In genomic region chr17:1978396-1978962, GRCh38 we compare ENCODE assay signal across 17 cellular contexts. TPM values are rescaled to one million over a fixed set of nuclear protein-coding genes. Genes with fewer than 3 reads are reported as not detected.
"Had no signal": no experiment of that assay in that cellular context is flagged by ENCODE, and none has a peak within 500 bp of the region (broad histone marks: within the 10 kb centered on the region; RNA-seq: fewer than 3 reads in every experiment).

No MANE protein-coding gene starts in this region.

- H3K36me3 ChIP-seq: sigmoid colon, stomach, suprapubic skin, uterus had no signal

- H3K27ac ChIP-seq: sigmoid colon, stomach, suprapubic skin, uterus had no signal

- H3K9me3 ChIP-seq: sigmoid colon, stomach, suprapubic skin, uterus had no signal

- H3K4me3 ChIP-seq: sigmoid colon, smooth muscle cell, stomach, suprapubic skin, uterus had no signal

- ATAC-seq: T-helper 17 cell had no signal

- H3K4me2 ChIP-seq: smooth muscle cell had no signal

- H3K4me1 ChIP-seq: uterus had no signal

- DNase-seq: activated CD4-positive, alpha-beta memory T cell treated with anti-CD3 and anti-CD28 coated beads for 36 hours; activated CD4-positive, alpha-beta T cell treated with anti-CD3 and anti-CD28 coated beads for 48 hours; activated naive CD4-positive, alpha-beta T cell treated with Interleukin-2 at 50 U/mL for 16 hours; activated naive CD8-positive, alpha-beta T cell treated with anti-CD3 and anti-CD28 coated beads for 36 hours; activated T-cell treated with anti-CD3 and anti-CD28 coated beads, Interleukin-2, amount 50 U/mL, for 48 hours; effector CD4-positive, alpha-beta T cell; kidney; left ventricle myocardium superior; sigmoid colon; stimulated activated CD4-positive, alpha-beta T cell treated with anti-CD3 and anti-CD28 coated beads, Interleukin-15, amount 100 ng/mL, for 24 hours; stomach; T-helper 17 cell; trophoblast cell; uterus had no signal

RNA-seq across cellular contexts. Expression of gene RTN4RL1, which starts 46.7 kb away (rescaled TPM):
- total RNA-seq: epithelial cell of proximal tubule, smooth muscle cell had no signal
- polyA plus RNA-seq: smooth muscle cell had no signal
